Comparison of ENCODE assay signal across 10 cellular contexts in genomic region chr1:178684542-178685000, GRCh38. TPM values are rescaled to one million over a fixed set of nuclear protein-coding genes. Genes with fewer than 3 reads are reported as not detected.
A peak's percentile ranks its signal among the peaks of the same experiment; 100 is the strongest.
DNase-seq lines count a peak whose midpoint lies in the region; ATAC-seq, FAIRE-seq and TF ChIP-seq lines count a peak whose summit lies in the region.
"Had no signal": no experiment of that assay in that cellular context is flagged by ENCODE, and none has a peak within 500 bp of the region (broad histone marks: within the 10 kb centered on the region; RNA-seq: fewer than 3 reads in every experiment).

No MANE protein-coding gene starts in this region.

- peak overlapping the region; percentile 25 for H3K27ac ChIP-seq in HepG2 (ENCODE audit: extremely low read length, insufficient read depth, low read length)
- H3K27ac ChIP-seq in right lobe of liver = no peak overlapping the region
- H3K27ac ChIP-seq in caudate nucleus (ENCODE audit: low read depth, low read length) = no peak overlapping the region
- no peak overlapping the region for H3K27ac ChIP-seq in esophagus muscularis mucosa (replicated peaks in 1 of 4)

- peaks cover 11% of the 10 kb centered on the region for H3K4me1 Mint-ChIP-seq in type B pancreatic cell (ENCODE audit: unreplicated experiment)

- POLR2A ChIA-PET in HepG2 (lab: Yijun Ruan, JAX) = interaction anchor here (0.7 to 1.6 kb wide), 2 partner anchors 40 to 142 kb away, joined by 3 to 4 read pairs; no protein-coding TSS in a partner anchor

- H3K9me3 ChIP-seq in HepG2 (ENCODE audit: low read length) = no peaks in the 10 kb centered on the region
- no peaks in the 10 kb centered on the region for H3K9me3 ChIP-seq in right lobe of liver
- H3K9me3 ChIP-seq in esophagus muscularis mucosa = no peaks in the 10 kb centered on the region

- no peak overlapping the region for H3K4me3 Mint-ChIP-seq in type B pancreatic cell

- TF ChIP-seq POLR2A in HepG2 (IDR thresholded peaks at IDR 0.05; ENCODE audit: insufficient read depth in 1 of 2, low read depth in 2 of 2, low read length in 2 of 2) = no peak
- no peak for TF ChIP-seq POLR2A in right lobe of liver (IDR thresholded peaks at IDR 0.05)
- TF ChIP-seq POLR2A in esophagus muscularis mucosa (IDR thresholded peaks at IDR 0.05; ENCODE audit: low read depth) = no peak

- H3K27me3 Mint-ChIP-seq in type B pancreatic cell = no peaks in the 10 kb centered on the region

- CTCF ChIA-PET in HepG2 (lab: Yijun Ruan, JAX; ENCODE audit: low intra/inter-chr PET ratio, low total read pairs) = no interaction called here

- peak overlapping the region; percentile 32 for H3K27ac Mint-ChIP-seq in type B pancreatic cell

- H3K9ac ChIP-seq in HepG2 (ENCODE audit: insufficient read depth, low read depth, low read length) = no peak overlapping the region

- H3K27me3 ChIP-seq in HepG2 (ENCODE audit: control insufficient read depth in 1 of 2, insufficient read depth in 2 of 2, low read length in 2 of 2) (no peaks in the 10 kb centered on the region), right lobe of liver (no peaks in the 10 kb centered on the region), bronchial epithelial cell (ENCODE audit: control insufficient read depth, insufficient read depth, low read length) (no peaks in the 10 kb centered on the region), esophagus muscularis mucosa (no peaks in the 10 kb centered on the region)

- no peak overlapping the region for H3K4me2 ChIP-seq in HepG2 (ENCODE audit: low read depth, low read length)

- no peak for ATAC-seq in HepG2
- ATAC-seq in right lobe of liver = no peak
- ATAC-seq in HG03378 (IDR thresholded peaks at IDR 0.05; ENCODE audit: unreplicated experiment) = peak; percentile 79

- H3K36me3 Mint-ChIP-seq in type B pancreatic cell = no peaks in the 10 kb centered on the region

- TF ChIP-seq EP300 in HepG2 (IDR thresholded peaks at IDR 0.05; ENCODE audit: low read depth in 2 of 2, low read length in 2 of 2) = peak in 1 of 2 experiments; percentile 62; a peak in 1 of 4 replicates
- TF ChIP-seq EP300 in HepG2 (CRISPR knock-in tag; IDR thresholded peaks at IDR 0.05; ENCODE audit: borderline replicate concordance) = no peak
- no peak for TF ChIP-seq EP300 in esophagus muscularis mucosa (IDR thresholded peaks at IDR 0.05)

- 93% methylated on average over 1 of the region's 1 CpG for whole genome bisulfite sequencing in HepG2 (ENCODE audit: low lambda C conversion rate)
- WGBS in right lobe of liver (ENCODE audit: insufficient coverage, low coverage, low lambda C conversion rate, missing lambda C conversion rate) = 83% methylated on average over 1 of the region's 1 CpG
- WGBS in esophagus muscularis mucosa = 100% methylated on average over 1 of the region's 1 CpG

- BruUV-seq in HepG2 (replicated peaks; lab: Mats Ljungman, UMichigan) = no TSS peak

- H3K4me1 ChIP-seq in HepG2 (ENCODE audit: insufficient read depth, low read length) (peaks cover 41% of the 10 kb centered on the region), right lobe of liver (no peaks in the 10 kb centered on the region), esophagus muscularis mucosa (no peaks in the 10 kb centered on the region)

- in situ Hi-C loops in HepG2 (cut with HindIII; ENCODE audit: extremely low pct_ligation_motif_present, low pct_unique_long_range_greater_than_20kb) = no loop called here

- no peak for FAIRE-seq in HepG2 (lab: Jason Lieb, UNC)
- FAIRE-seq in bronchial epithelial cell (lab: Jason Lieb, UNC) = no peak
- FAIRE-seq: islet of Langerhans had no signal

- TF ChIP-seq CTCF in HepG2 (CRISPR knock-in tag; IDR thresholded peaks at IDR 0.05) (no peak), right lobe of liver (IDR thresholded peaks at IDR 0.05) (no peak), bronchial epithelial cell (IDR thresholded peaks at IDR 0.05; ENCODE audit: insufficient read depth, low read length, severe bottlenecking) (no peak), type B pancreatic cell (conservative IDR thresholded peaks at IDR 0.05) (no peak), esophagus muscularis mucosa (IDR thresholded peaks at IDR 0.05) (no peak)

- H3K9me3 Mint-ChIP-seq in type B pancreatic cell = no peaks in the 10 kb centered on the region

- H3K4me3 ChIP-seq in HepG2 (replicated peaks in 1 of 3; ENCODE audit: insufficient read depth in 1 of 3, low read depth in 2 of 3, low read length in 3 of 3) (no peak overlapping the region), right lobe of liver (no peak overlapping the region), bronchial epithelial cell (ENCODE audit: low read depth, low read length) (no peak overlapping the region), esophagus muscularis mucosa (no peak overlapping the region)

- no peak overlapping the region for H2AFZ ChIP-seq in HepG2 (ENCODE audit: low read length)

- intact Hi-C loops in HepG2 (cut with micrococcal nuclease; ENCODE audit: unreplicated experiment) (loop anchor here (10.0 kb wide), 2 partner anchors 60 to 140 kb away; no protein-coding TSS in a partner anchor), right lobe of liver (cut with DNase I) (no loop called here), esophagus muscularis mucosa (cut with DNase I) (no loop called here)

- TF ChIP-seq RAD21 in HepG2 (CRISPR knock-in tag; IDR thresholded peaks at IDR 0.05) = no peak

- DNase-seq in HepG2 (ENCODE audit: low spot score) (peak; percentile 52), right lobe of liver (no peak), bronchial epithelial cell (ENCODE audit: low read depth) (peak; percentile 97), type B pancreatic cell (ENCODE audit: extremely low spot score, unreplicated experiment) (no peak), DMS79 treated with DMSO at 0.1 percent for 48 hours (lab: John Stamatoyannopoulos, UW) (no peak), caudate nucleus (lab: John Stamatoyannopoulos, UW) (no peak), esophagus muscularis mucosa (ENCODE audit: extremely low spot score) (no peak)
- DNase-seq: DMS79 had no signal

- H3K36me3 ChIP-seq in HepG2 (replicated peaks in 1 of 2; ENCODE audit: control insufficient read depth in 1 of 2, insufficient read depth in 2 of 2, low read length in 2 of 2) = no peaks in the 10 kb centered on the region
- H3K36me3 ChIP-seq in right lobe of liver = no peaks in the 10 kb centered on the region
- H3K36me3 ChIP-seq in bronchial epithelial cell (ENCODE audit: control insufficient read depth, insufficient read depth, low read length) = no peaks in the 10 kb centered on the region
- H3K36me3 ChIP-seq in esophagus muscularis mucosa = no peaks in the 10 kb centered on the region

- no peaks in the 10 kb centered on the region for H3K79me2 ChIP-seq in HepG2 (ENCODE audit: insufficient read depth, low read length)

- H4K20me1 ChIP-seq in HepG2 (ENCODE audit: insufficient read depth, low read length) = no peaks in the 10 kb centered on the region

TF ChIP-seq in HepG2, 621 proteins besides CTCF, POLR2A, EP300 and RAD21:
- TF ChIP-seq RARA (CRISPR knock-in tag; IDR thresholded peaks at IDR 0.05) (peak; percentile 64; the same call in 1 of the 2 replicates), HIVEP1 (CRISPR knock-in tag; IDR thresholded peaks at IDR 0.05) (no peak), RXRB (CRISPR knock-in tag; IDR thresholded peaks at IDR 0.05; ENCODE audit: borderline replicate concordance) (0 out of 2 replicates have a peak, but pooled peaks have one; percentile 26), SMAD1 (CRISPR knock-in tag; IDR thresholded peaks at IDR 0.05; ENCODE audit: borderline replicate concordance, low read depth) (no peak), NR2F1 (CRISPR knock-in tag; IDR thresholded peaks at IDR 0.05) (peak in 1 of 2 experiments; percentile 70; a peak in 2 of 4 replicates), ARID3A (IDR thresholded peaks at IDR 0.05; ENCODE audit: low read depth, low read length) (peak; percentile 44; the same call in 1 of the 2 replicates)

RNA-seq across cellular contexts. Expression of gene RALGPS2, which starts 40.5 kb away (rescaled TPM):
- total RNA-seq in HepG2 (2016; rRNA removed; fragmentation: Illumina TruSeq; extraction: Trizol) (36.0 and 58.5 TPM in 2 replicates), right lobe of liver (10 to 100 TPM; 21.0 to 38.3 (median 28.4) TPM), bronchial epithelial cell (15.0 and 21.8 TPM in 2 replicates), type B pancreatic cell (ENCODE audit: low replicate concordance) (47.2 and 47.8 TPM in 2 replicates), esophagus muscularis mucosa (10 to 100 TPM in 3 of 4 donors, 1 to 10 TPM in 1; 9.3 to 22.8 (median 17.3) TPM)
- 6.8 and 7.6 TPM in 2 replicates for total RNA-seq in HepG2 (2016; cell fraction: cytosol; rRNA removed; fragmentation: Illumina TruSeq; extraction: Trizol; ENCODE audit: low read depth)
- 35.5 and 53.0 TPM in 2 replicates for total RNA-seq in HepG2 (2016; cell fraction: insoluble cytoplasmic fraction; rRNA removed; fragmentation: Illumina TruSeq; extraction: Trizol)
- total RNA-seq in HepG2 (2016; cell fraction: membrane; rRNA removed; fragmentation: Illumina TruSeq; extraction: Trizol) = 22.3 and 27.2 TPM in 2 replicates
- total RNA-seq in HepG2 (2016; cell fraction: nucleus; rRNA removed; fragmentation: Illumina TruSeq; extraction: Trizol) = 42.6 and 46.4 TPM in 2 replicates
- 14.4 and 15.6 TPM in 2 replicates for polyA plus RNA-seq in HepG2 (2011; rRNA removed)
- polyA plus RNA-seq in HepG2 (2011; cell fraction: cytosol; rRNA removed) = 4.4 and 7.3 TPM in 2 replicates
- 20.7 and 26.9 TPM in 2 replicates for polyA plus RNA-seq in HepG2 (2011; cell fraction: nucleus; rRNA removed)
- polyA plus RNA-seq in HepG2 (2012) = 15.1 and 24.2 TPM in 2 replicates
- polyA plus RNA-seq in HepG2 (2016; cell fraction: cytosol; fragmentation: Illumina TruSeq; extraction: Trizol; ENCODE audit: low read depth) = 2.5 and 3.0 TPM in 2 replicates
- polyA plus RNA-seq in HepG2 (2016; cell fraction: insoluble cytoplasmic fraction; fragmentation: Illumina TruSeq; extraction: Trizol; ENCODE audit: low read depth) = 23.3 and 24.9 TPM in 2 replicates
- polyA plus RNA-seq in HepG2 (2016; cell fraction: membrane; fragmentation: Illumina TruSeq; extraction: Trizol; ENCODE audit: low read depth) = 6.2 and 6.7 TPM in 2 replicates
- 36.6 and 47.8 TPM in 2 replicates for polyA plus RNA-seq in HepG2 (2016; cell fraction: nucleus; fragmentation: Illumina TruSeq; extraction: Trizol; ENCODE audit: insufficient read depth, low read depth)
- polyA minus RNA-seq in HepG2 (2011; rRNA and poly(A)+ RNA removed; ENCODE audit: low replicate concordance) = 12.8 and 14.0 TPM in 2 replicates
- 29.6 and 36.9 TPM in 2 replicates for polyA minus RNA-seq in HepG2 (2011; cell fraction: cytosol; rRNA and poly(A)+ RNA removed)
- polyA minus RNA-seq in HepG2 (2011; cell fraction: nucleus; rRNA and poly(A)+ RNA removed) = 138 and 149 TPM in 2 replicates

Comparison
In these comparisons a context has a peak if more than half of its experiments do, and no peak if none do; other contexts are left out.
1. DNase-seq: peak in HepG2 (single experiment) and bronchial epithelial cell (single experiment); none in right lobe of liver (0 of 3), type B pancreatic cell (single experiment), DMS79 treated with DMSO at 0.1 percent for 48 hours (single experiment), caudate nucleus (0 of 61) and esophagus muscularis mucosa (single experiment).